Comparison of ENCODE assay signal across 19 cellular contexts in the genomic region with DNA sequence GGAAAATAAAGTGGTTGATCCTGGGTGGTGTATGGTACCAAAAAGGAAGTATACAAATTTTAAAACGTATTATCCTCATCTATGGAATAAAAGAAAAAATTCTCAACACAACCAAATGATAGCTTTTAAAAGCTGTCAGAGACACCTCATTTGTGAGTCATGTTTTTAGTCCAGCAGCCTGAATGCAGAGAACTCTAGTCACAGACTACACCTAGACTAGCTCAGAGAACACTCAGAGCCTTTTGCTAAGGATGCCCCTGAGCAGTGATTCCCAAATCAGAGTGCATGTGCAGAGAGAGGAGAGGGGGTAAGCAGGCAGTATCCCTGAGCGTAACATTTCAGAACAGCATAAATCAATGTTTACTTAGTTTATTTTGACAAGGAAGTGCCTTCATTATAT.
DNase-seq lines count a peak whose midpoint lies in the region; FAIRE-seq and TF ChIP-seq lines count a peak whose summit lies in the region.
"Had no signal": no experiment of that assay in that cellular context is flagged by ENCODE, and none has a peak within 500 bp of the region (broad histone marks: within the 10 kb centered on the region; RNA-seq: fewer than 3 reads in every experiment).

No MANE protein-coding gene starts in this region.

- H3K27ac ChIP-seq in mammary epithelial cell (ENCODE audit: insufficient read depth, low read depth, low read length) = no peak overlapping the region
- H3K27ac ChIP-seq in endothelial cell of umbilical vein (ENCODE audit: insufficient read depth, low read depth, low read length) = no peak overlapping the region
- H3K27ac ChIP-seq: GM23248, KMS-11 had no signal

- no peak overlapping the region for H3K4me3 Mint-ChIP-seq in MCF 10A (ENCODE audit: unreplicated experiment)
- H3K4me3 Mint-ChIP-seq: B cell; CD4-positive, alpha-beta T cell; H9 had no signal

- H3K4me2 ChIP-seq in mammary epithelial cell (ENCODE audit: insufficient read depth, low read depth, low read length) = no peak overlapping the region
- no peak overlapping the region for H3K4me2 ChIP-seq in endothelial cell of umbilical vein (ENCODE audit: insufficient read depth, low read length)
- H3K4me2 ChIP-seq: KMS-11 had no signal

- H3K79me2 ChIP-seq in mammary epithelial cell (ENCODE audit: insufficient read depth, low read length) (no peaks in the 10 kb centered on the region), endothelial cell of umbilical vein (ENCODE audit: control insufficient read depth, insufficient read depth, low read length) (no peaks in the 10 kb centered on the region)

- TF ChIP-seq CTCF in MCF 10A (IDR thresholded peaks at IDR 0.05; ENCODE audit: unreplicated experiment) (no peak), mammary epithelial cell (conservative IDR thresholded peaks at IDR 0.05 in 1 of 2, IDR thresholded peaks at IDR 0.05 in 1 of 2; ENCODE audit: extremely low read depth in 1 of 2, insufficient read depth in 1 of 2, low read depth in 1 of 2, low read length in 2 of 2) (no peak), endothelial cell of umbilical vein (IDR thresholded peaks at IDR 0.05; ENCODE audit: extremely low read depth in 1 of 2, insufficient read depth in 1 of 2, low read depth in 1 of 2, low read length in 2 of 2) (no peak)

- no peak overlapping the region for H3K4me3 ChIP-seq in mammary epithelial cell (replicated peaks in 1 of 3; ENCODE audit: insufficient read depth in 1 of 3, low read depth in 2 of 3, low read length in 3 of 3)
- H3K4me3 ChIP-seq in endothelial cell of umbilical vein (replicated peaks in 1 of 3; ENCODE audit: insufficient read depth in 1 of 3, low read depth in 1 of 3, low read length in 3 of 3) = no peak overlapping the region
- H3K4me3 ChIP-seq: GM23248 had no signal

- DNase-seq in MCF 10A (ENCODE audit: unreplicated experiment) (peak; percentile 8), mammary epithelial cell (no peak), RKO (ENCODE audit: low spot score) (peak; percentile 38), endothelial cell of umbilical vein (ENCODE audit: low read depth, low spot score) (peak; percentile 9), mesenteric fat pad (ENCODE audit: low spot score) (no peak), RCC 7860 (ENCODE audit: low spot score) (no peak), GF-D8 (lab: John Stamatoyannopoulos, UW) (no peak)
- DNase-seq: C1 segment of cervical spinal cord; Calu3; CD4-positive, alpha-beta T cell; DMS 273 treated with DMSO at 0.1 percent for 48 hours; DMS79 treated with DMSO at 0.1 percent for 48 hours; EL; GDM1; GM23248; H9 had no signal

- intact Hi-C loops in MCF 10A (cut with micrococcal nuclease) = no loop called here
- intact Hi-C loops in mammary epithelial cell (cut with micrococcal nuclease) = no loop called here
- intact Hi-C loops in endothelial cell of umbilical vein (cut with micrococcal nuclease) = no loop called here

- H3K9ac ChIP-seq in mammary epithelial cell (ENCODE audit: insufficient read depth, low read length) (no peak overlapping the region), endothelial cell of umbilical vein (replicated peaks; ENCODE audit: extremely low read depth, insufficient read depth, low read length) (no peak overlapping the region)
- H3K9ac ChIP-seq: GM23248, KMS-11 had no signal

- BruUV-seq in MCF 10A (replicated peaks; lab: Mats Ljungman, UMichigan) (no TSS peak), mammary epithelial cell (replicated peaks; lab: Mats Ljungman, UMichigan) (no TSS peak), endothelial cell of umbilical vein (replicated peaks; lab: Mats Ljungman, UMichigan) (no TSS peak)

- dilution Hi-C loops in mammary epithelial cell (cut with HindIII; ENCODE audit: low sequenced_read_pairs) (no loop called here), endothelial cell of umbilical vein (cut with MboI; ENCODE audit: extremely low pct_ligation_motif_present, low sequenced_read_pairs) (no loop called here)

- H3K27me3 ChIP-seq in mammary epithelial cell (ENCODE audit: insufficient read depth, low read length) (peaks cover 4% of the 10 kb centered on the region), endothelial cell of umbilical vein (ENCODE audit: control insufficient read depth in 2 of 2, insufficient read depth in 2 of 2, low read length in 2 of 2) (no peaks in the 10 kb centered on the region)

- WGBS in mammary epithelial cell (ENCODE audit: low coverage, missing lambda C conversion rate) = 58% methylated on average over 2 of the region's 2 CpGs

- CTCF ChIA-PET in MCF 10A (lab: Yijun Ruan, JAX) (no interaction called here), mammary epithelial cell (lab: Charles Lee; ENCODE audit: low non-redundant PET) (no interaction called here), endothelial cell of umbilical vein (lab: Charles Lee) (no interaction called here)

- no peaks in the 10 kb centered on the region for H3K27me3 Mint-ChIP-seq in MCF 10A (ENCODE audit: insufficient read depth, unreplicated experiment)
- H3K27me3 Mint-ChIP-seq: B cell; CD4-positive, alpha-beta T cell had no signal

- H3K27ac Mint-ChIP-seq in MCF 10A (ENCODE audit: low read depth, unreplicated experiment) = no peak overlapping the region
- H3K27ac Mint-ChIP-seq: B cell; CD4-positive, alpha-beta T cell had no signal

- H4K20me1 ChIP-seq in mammary epithelial cell (ENCODE audit: insufficient read depth, low read length) (no peaks in the 10 kb centered on the region), endothelial cell of umbilical vein (replicated peaks; ENCODE audit: control insufficient read depth, extremely low read depth, insufficient read depth, low read length) (no peaks in the 10 kb centered on the region)

- TF ChIP-seq POLR2A in endothelial cell of umbilical vein (IDR thresholded peaks at IDR 0.05; ENCODE audit: low read depth, low read length) = no peak

- in situ Hi-C loops in mammary epithelial cell (cut with MboI; ENCODE audit: low sequenced_read_pairs in 2 of 2) = no loop called here

- peaks cover 6% of the 10 kb centered on the region for H3K4me1 Mint-ChIP-seq in MCF 10A (ENCODE audit: insufficient read depth, unreplicated experiment)
- H3K4me1 Mint-ChIP-seq: B cell, H9 had no signal

- H3K4me1 ChIP-seq in mammary epithelial cell (ENCODE audit: insufficient read depth, low read length) (no peaks in the 10 kb centered on the region), endothelial cell of umbilical vein (ENCODE audit: control insufficient read depth, extremely low read depth, insufficient read depth, low read length) (no peaks in the 10 kb centered on the region)

- H3K9me1 ChIP-seq in endothelial cell of umbilical vein (replicated peaks; ENCODE audit: control insufficient read depth, extremely low read depth, insufficient read depth, low read length) = no peaks in the 10 kb centered on the region

- FAIRE-seq in endothelial cell of umbilical vein (lab: Jason Lieb, UNC) = no peak
- no peak for FAIRE-seq in RCC 7860 (lab: Jason Lieb, UNC)
- FAIRE-seq: HepG2 had no signal

- no peaks in the 10 kb centered on the region for H3K36me3 ChIP-seq in mammary epithelial cell (ENCODE audit: insufficient read depth, low read length)
- H3K36me3 ChIP-seq in endothelial cell of umbilical vein (ENCODE audit: control insufficient read depth in 2 of 2, extremely low read depth in 1 of 2, insufficient read depth in 2 of 2, low read length in 2 of 2) = no peaks in the 10 kb centered on the region

- H2AFZ ChIP-seq in mammary epithelial cell (ENCODE audit: low read depth, low read length) = no peak overlapping the region
- H2AFZ ChIP-seq in endothelial cell of umbilical vein (ENCODE audit: low read depth, low read length) = no peak overlapping the region
- H2AFZ ChIP-seq: GM23248 had no signal

- H3K36me3 Mint-ChIP-seq in MCF 10A (ENCODE audit: insufficient read depth, unreplicated experiment) = no peaks in the 10 kb centered on the region

- POLR2A ChIA-PET in MCF 10A (lab: Yijun Ruan, JAX) (no interaction called here), endothelial cell of umbilical vein (lab: Charles Lee) (no interaction called here)

- H3K9me3 ChIP-seq in mammary epithelial cell (replicated peaks; ENCODE audit: insufficient read depth, low read length) (no peaks in the 10 kb centered on the region), endothelial cell of umbilical vein (replicated peaks; ENCODE audit: control insufficient read depth, insufficient read depth, low read length) (no peaks in the 10 kb centered on the region)

- no peaks in the 10 kb centered on the region for H3K9me3 Mint-ChIP-seq in MCF 10A (ENCODE audit: unreplicated experiment)

TF ChIP-seq in endothelial cell of umbilical vein, 7 proteins besides CTCF, POLR2A, EP300 and RAD21:
- TF ChIP-seq, protein P1, sequence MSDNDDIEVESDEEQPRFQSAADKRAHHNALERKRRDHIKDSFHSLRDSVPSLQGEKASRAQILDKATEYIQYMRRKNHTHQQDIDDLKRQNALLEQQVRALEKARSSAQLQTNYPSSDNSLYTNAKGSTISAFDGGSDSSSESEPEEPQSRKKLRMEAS (IDR thresholded peaks at IDR 0.05; ENCODE audit: insufficient read depth, insufficient read length) = no peak
- no peak for TF ChIP-seq FOS (IDR thresholded peaks at IDR 0.05; ENCODE audit: borderline replicate concordance, insufficient read depth, low read length)
- no peak for TF ChIP-seq EZH2 (IDR thresholded peaks at IDR 0.05; ENCODE audit: borderline replicate concordance, low read depth, low read length, severe bottlenecking)
- no peak for TF ChIP-seq POLR2AphosphoS5 (IDR thresholded peaks at IDR 0.05; ENCODE audit: insufficient read depth, low read depth, low read length)
- no peak for TF ChIP-seq GATA2 (IDR thresholded peaks at IDR 0.05; ENCODE audit: insufficient read depth, insufficient read length, low read depth, low read length)
- no peak for TF ChIP-seq MYC (IDR thresholded peaks at IDR 0.05; ENCODE audit: low read depth, low read length)
- no peak for TF ChIP-seq JUN (IDR thresholded peaks at IDR 0.05; ENCODE audit: borderline replicate concordance, insufficient read depth, insufficient read length, low read depth)

Comparison
In these comparisons a context has a peak if more than half of its experiments do, and no peak if none do; other contexts are left out.
1. DNase-seq: peak in MCF 10A (single experiment), RKO (single experiment) and endothelial cell of umbilical vein (single experiment); none in mammary epithelial cell (single experiment), mesenteric fat pad (single experiment), RCC 7860 (single experiment) and GF-D8 (single experiment).